8 cellular contexts compared by ENCODE assay signal in genomic region chr10:13346912-13347234, GRCh38. TPM values are rescaled to one million over a fixed set of nuclear protein-coding genes. Genes with fewer than 3 reads are reported as not detected.
DNase-seq lines count a peak whose midpoint lies in the region; FAIRE-seq and TF ChIP-seq lines count a peak whose summit lies in the region.

No MANE protein-coding gene starts in this region.

- H3K27me3 ChIP-seq in keratinocyte (ENCODE audit: control insufficient read depth, extremely low read depth, insufficient read depth, low read length) (peaks cover 11% of the 10 kb centered on the region), subcutaneous abdominal adipose tissue (ENCODE audit: control insufficient read depth in 5 of 5, insufficient read depth in 4 of 5, low read length in 5 of 5) (peaks cover 5 to 8% (median 6%) of the 10 kb centered on the region in 5 donors)

- FAIRE-seq in keratinocyte (lab: Jason Lieb, UNC): no peak

- no peaks in the 10 kb centered on the region for H3K9me3 ChIP-seq in keratinocyte (ENCODE audit: control insufficient read depth, low read depth, low read length)
- H3K9me3 ChIP-seq in subcutaneous abdominal adipose tissue (ENCODE audit: control insufficient read depth in 5 of 5, low read length in 5 of 5): no peaks in the 10 kb centered on the region

- H3K4me1 ChIP-seq in keratinocyte (ENCODE audit: control insufficient read depth, extremely low read depth, insufficient read depth, low read length): peaks cover 10% of the 10 kb centered on the region
- peaks cover 8 to 44% (median 41%) of the 10 kb centered on the region in 5 donors for H3K4me1 ChIP-seq in subcutaneous abdominal adipose tissue (ENCODE audit: control insufficient read depth in 5 of 5, insufficient read depth in 5 of 5, low read length in 5 of 5)

- peaks cover 6% of the 10 kb centered on the region for H3K36me3 Mint-ChIP-seq in T-helper 1 cell treated with Interleukin-12 subunit alpha and Interleukin-12 subunit beta and Interleukin-4 antibody, amounts not matched to agents 30 μg/mL and 1 μg/mL, for 36 hours (ENCODE audit: low read depth)
- no peaks in the 10 kb centered on the region for H3K36me3 Mint-ChIP-seq in activated naive CD8-positive, alpha-beta T cell

- peak overlapping the region; percentile 86 for H3K4me3 Mint-ChIP-seq in T-helper 1 cell treated with Interleukin-12 subunit alpha and Interleukin-12 subunit beta and Interleukin-4 antibody, amounts not matched to agents 30 μg/mL and 1 μg/mL, for 36 hours
- peak overlapping the region; percentile 88 for H3K4me3 Mint-ChIP-seq in activated naive CD8-positive, alpha-beta T cell

- H3K27me3 Mint-ChIP-seq in T-helper 1 cell treated with Interleukin-12 subunit alpha and Interleukin-12 subunit beta and Interleukin-4 antibody, amounts not matched to agents 30 μg/mL and 1 μg/mL, for 36 hours (ENCODE audit: low read depth): no peaks in the 10 kb centered on the region
- no peaks in the 10 kb centered on the region for H3K27me3 Mint-ChIP-seq in activated naive CD8-positive, alpha-beta T cell

- peaks cover 44% of the 10 kb centered on the region for H3K4me1 Mint-ChIP-seq in T-helper 1 cell treated with Interleukin-12 subunit alpha and Interleukin-12 subunit beta and Interleukin-4 antibody, amounts not matched to agents 30 μg/mL and 1 μg/mL, for 36 hours (ENCODE audit: low read depth)
- H3K4me1 Mint-ChIP-seq in activated naive CD8-positive, alpha-beta T cell (ENCODE audit: low read depth): peaks cover 59% of the 10 kb centered on the region

- H3K4me3 ChIP-seq in keratinocyte (ENCODE audit: control insufficient read depth in 2 of 3, extremely low read depth in 1 of 3, insufficient read depth in 2 of 3, low read depth in 1 of 3, low read length in 3 of 3): peak overlapping the region; percentile 58 to 87 (median 80)
- peak overlapping the region; percentile 67 to 79 (median 72) for H3K4me3 ChIP-seq in subcutaneous abdominal adipose tissue (ENCODE audit: low read depth in 1 of 5, low read length in 5 of 5)

- H2AFZ ChIP-seq in keratinocyte (ENCODE audit: control insufficient read depth, low read length): peak overlapping the region; percentile 33

- dilution Hi-C loops in keratinocyte (cut with MboI; ENCODE audit: extremely low pct_ligation_motif_present, low sequenced_read_pairs): no loop called here

- H3K9me3 Mint-ChIP-seq in T-helper 1 cell treated with Interleukin-12 subunit alpha and Interleukin-12 subunit beta and Interleukin-4 antibody, amounts not matched to agents 30 μg/mL and 1 μg/mL, for 36 hours: no peaks in the 10 kb centered on the region
- no peaks in the 10 kb centered on the region for H3K9me3 Mint-ChIP-seq in activated naive CD8-positive, alpha-beta T cell (ENCODE audit: low read depth)

- peak overlapping the region; percentile 94 for H3K9ac ChIP-seq in keratinocyte (ENCODE audit: control insufficient read depth, extremely low read depth, insufficient read depth, low read length)
- peak overlapping the region; percentile 69 to 87 (median 85) for H3K9ac ChIP-seq in subcutaneous abdominal adipose tissue (ENCODE audit: low read length in 5 of 5)

- H3K27ac ChIP-seq in keratinocyte (ENCODE audit: control insufficient read depth, insufficient read depth, low read length) (peak overlapping the region; percentile 85), subcutaneous abdominal adipose tissue (ENCODE audit: low read depth, low read length) (peak overlapping the region; percentile 87)

- H4K20me1 ChIP-seq in keratinocyte (ENCODE audit: control insufficient read depth, extremely low read depth, insufficient read depth, low read length): no peaks in the 10 kb centered on the region

- H3K4me2 ChIP-seq in keratinocyte (ENCODE audit: control insufficient read depth, extremely low read depth, insufficient read depth, low read depth, low read length): peak overlapping the region; percentile 89

- peaks cover 2% of the 10 kb centered on the region for H3K9me1 ChIP-seq in keratinocyte (ENCODE audit: control insufficient read depth, extremely low read depth, insufficient read depth, low read length)

- no peak for TF ChIP-seq CTCF in keratinocyte (optimal IDR thresholded peaks at IDR 0.05 in 1 of 3, IDR thresholded peaks at IDR 0.05 in 1 of 3, conservative IDR thresholded peaks at IDR 0.05 in 1 of 3; ENCODE audit: extremely low read depth in 1 of 3, insufficient read depth in 2 of 3, low read length in 3 of 3)

- H3K36me3 ChIP-seq in keratinocyte (ENCODE audit: control insufficient read depth in 2 of 2, extremely low read depth in 1 of 2, insufficient read depth in 2 of 2, low read length in 2 of 2) (peaks cover 1 to 3% of the 10 kb centered on the region in 2 experiments), subcutaneous abdominal adipose tissue (ENCODE audit: control insufficient read depth in 5 of 5, insufficient read depth in 5 of 5, low read length in 5 of 5) (peaks cover 0 to 7% (median 0%) of the 10 kb centered on the region in 5 donors)

- DNase-seq in T-helper 1 cell (no peak), keratinocyte (ENCODE audit: low read depth, low spot score) (no peak), SW 1271 (lab: John Stamatoyannopoulos, UW) (no peak), middle frontal gyrus (ENCODE audit: extremely low spot score, low spot score) (no peak), GM19240 (ENCODE audit: insufficient read length, low spot score) (no peak)

- peaks cover 32% of the 10 kb centered on the region for H3K79me2 ChIP-seq in keratinocyte (ENCODE audit: control insufficient read depth, insufficient read depth, low read length)

- H3K27ac Mint-ChIP-seq in T-helper 1 cell treated with Interleukin-12 subunit alpha and Interleukin-12 subunit beta and Interleukin-4 antibody, amounts not matched to agents 30 μg/mL and 1 μg/mL, for 36 hours: peak overlapping the region; percentile 83
- H3K27ac Mint-ChIP-seq in activated naive CD8-positive, alpha-beta T cell: peak overlapping the region; percentile 91

RNA-seq across cellular contexts. Expression of gene SEPHS1, which starts 1.2 kb away (rescaled TPM):
- 41.4 to 65.4 TPM (median 48.2 TPM) in 3 replicates for polyA plus RNA-seq in keratinocyte
- 27.7 TPM for polyA plus RNA-seq in keratinocyte (2011; ENCODE audit: low read depth)
- 26.8 and 38.6 TPM in 2 replicates for polyA plus RNA-seq in keratinocyte (2011; cell fraction: cytosol; rRNA removed)
- polyA plus RNA-seq in keratinocyte (2011; cell fraction: nucleus; rRNA removed): 28.6 and 35.6 TPM in 2 replicates
- 16.8 and 37.1 TPM in 2 replicates for polyA plus RNA-seq in keratinocyte (2012; ENCODE audit: low replicate concordance)
- polyA minus RNA-seq in keratinocyte: 18.8 to 54.0 TPM (median 35.2 TPM) in 3 replicates
- polyA minus RNA-seq in keratinocyte (2011; cell fraction: cytosol; rRNA and poly(A)+ RNA removed): 16.1 TPM
- 11.1 and 22.8 TPM in 2 replicates for polyA minus RNA-seq in keratinocyte (2011; cell fraction: nucleus; rRNA and poly(A)+ RNA removed)

RNA-seq across cellular contexts. Expression of gene PHYH, which starts 47.0 kb away (rescaled TPM):
- polyA plus RNA-seq in keratinocyte: 10.9 to 11.5 TPM (median 10.9 TPM) in 3 replicates
- 2.4 TPM for polyA plus RNA-seq in keratinocyte (2011; ENCODE audit: low read depth)
- 13.2 and 20.6 TPM in 2 replicates for polyA plus RNA-seq in keratinocyte (2011; cell fraction: cytosol; rRNA removed)
- polyA plus RNA-seq in keratinocyte (2011; cell fraction: nucleus; rRNA removed): 9.0 and 9.8 TPM in 2 replicates
- polyA plus RNA-seq in keratinocyte (2012; ENCODE audit: low replicate concordance): 9.7 and 12.3 TPM in 2 replicates
- 2.7 to 5.3 TPM (median 4.4 TPM) in 3 replicates for polyA minus RNA-seq in keratinocyte
- 2.5 TPM for polyA minus RNA-seq in keratinocyte (2011; cell fraction: cytosol; rRNA and poly(A)+ RNA removed)
- polyA minus RNA-seq in keratinocyte (2011; cell fraction: nucleus; rRNA and poly(A)+ RNA removed): 1.3 and 1.8 TPM in 2 replicates
